ENCODE assay signal across 24 cellular contexts in genomic region chr11:30712749-30713148, GRCh38.
"Had no signal": no experiment of that assay in that cellular context is flagged by ENCODE, and none has a peak within 500 bp of the region (broad histone marks: within the 10 kb centered on the region; RNA-seq: fewer than 3 reads in every experiment).

No MANE protein-coding gene starts in this region.

- H3K27me3 ChIP-seq: esophagus squamous epithelium, gastroesophageal sphincter had no signal

- DNase-seq: activated B cell treated with CpG ODN at 0.5 μM for 24 hours; activated CD4-positive, alpha-beta T cell treated with anti-CD3 and anti-CD28 coated beads for 48 hours; activated CD4-positive, alpha-beta T cell treated with anti-CD3 and anti-CD28 coated beads, Interleukin-2, amount 50 U/mL, for 1 hour; activated CD4-positive, alpha-beta T cell treated with anti-CD3 and anti-CD28 coated beads, Interleukin-2, amount 50 U/mL, for 48 hours; activated CD8-positive, alpha-beta memory T cell treated with anti-CD3 and anti-CD28 coated beads, Interleukin-2, amount 10 ng/mL, durations not matched to agents 7 days and 5 days; activated CD8-positive, alpha-beta memory T cell treated with anti-CD3 and anti-CD28 coated beads, Interleukin-2, amount 50 U/mL, for 4 hours; activated CD8-positive, alpha-beta T cell treated with anti-CD3 and anti-CD28 coated beads, Interleukin-2, amount 10 ng/mL, durations not matched to agents 7 days and 5 days; activated effector memory CD4-positive, alpha-beta T cell treated with Interleukin-2 at 50 U/mL for 16 hours; activated gamma-delta T cell treated with Interleukin-2 at 50 U/mL for 16 hours; activated naive CD4-positive, alpha-beta T cell treated with anti-CD3 and anti-CD28 coated beads, Interleukin-2, amount 50 U/mL, for 16 hours; activated naive CD4-positive, alpha-beta T cell treated with Interleukin-2 at 50 U/mL for 16 hours; activated T-cell treated with anti-CD3 and anti-CD28 coated beads, Interleukin-2, amount 50 U/mL, for 1 hour; amniotic stem cell; anterior cingulate cortex; cortex of kidney; effector CD8-positive, alpha-beta T cell; esophagus squamous epithelium; foreskin melanocyte; T-helper 1 cell; T-helper 17 cell; T1000; WERI-Rb-1 had no signal

- H3K4me3 ChIP-seq: esophagus squamous epithelium, gastroesophageal sphincter had no signal

- H3K36me3 ChIP-seq: esophagus squamous epithelium, gastroesophageal sphincter, WERI-Rb-1 had no signal

- H3K27ac ChIP-seq: epithelial cell of prostate, esophagus squamous epithelium, gastroesophageal sphincter, WERI-Rb-1 had no signal

- H3K9me3 ChIP-seq: esophagus squamous epithelium, gastroesophageal sphincter had no signal
